19 cellular contexts compared by ENCODE assay signal in genomic region chr3:189278211-189278610, GRCh38.
"Had no signal": no experiment of that assay in that cellular context is flagged by ENCODE, and none has a peak within 500 bp of the region (broad histone marks: within the 10 kb centered on the region; RNA-seq: fewer than 3 reads in every experiment).

No MANE protein-coding gene starts in this region.

- H3K4me2 ChIP-seq: hepatocyte, neural progenitor cell had no signal

- H3K36me3 Mint-ChIP-seq: naive B cell, neural progenitor cell had no signal

- ATAC-seq: left lobe of liver had no signal

- H3K4me3 ChIP-seq: coronary artery, esophagus squamous epithelium, hepatocyte, neural progenitor cell, ovary, right lobe of liver, smooth muscle cell, suprapubic skin had no signal

- H3K27me3 ChIP-seq: esophagus squamous epithelium, hepatocyte, neural progenitor cell, ovary, right lobe of liver, suprapubic skin had no signal

- H3K36me3 ChIP-seq: esophagus squamous epithelium, neural progenitor cell, ovary, right lobe of liver, suprapubic skin, WERI-Rb-1 had no signal

- H3K9ac ChIP-seq: neural progenitor cell had no signal

- H2AFZ ChIP-seq: hepatocyte, neural progenitor cell had no signal

- H3K9me3 Mint-ChIP-seq: neural progenitor cell had no signal

- H3K27ac Mint-ChIP-seq: naive B cell, neural progenitor cell had no signal

- H3K4me1 Mint-ChIP-seq: neural progenitor cell had no signal

- H3K79me2 ChIP-seq: hepatocyte had no signal

- FAIRE-seq: astrocyte had no signal

- H3K9me3 ChIP-seq: esophagus squamous epithelium, ovary, right lobe of liver, suprapubic skin had no signal

- H3K4me1 ChIP-seq: neural progenitor cell, right lobe of liver had no signal

- H3K4me3 Mint-ChIP-seq: naive B cell, neural progenitor cell had no signal

- H3K27ac ChIP-seq: coronary artery, hepatocyte, neural progenitor cell, ovary, right lobe of liver, suprapubic skin, WERI-Rb-1 had no signal

- DNase-seq: activated effector memory CD4-positive, alpha-beta T cell treated with Interleukin-2 at 50 U/mL for 16 hours; activated naive CD4-positive, alpha-beta T cell treated with anti-CD3 and anti-CD28 coated beads, Interleukin-2, amount 50 U/mL, for 16 hours; esophagus squamous epithelium; islet precursor cell; naive B cell; ovary; right lobe of liver; stimulated activated CD4-positive, alpha-beta T cell treated with anti-CD3 and anti-CD28 coated beads, Interleukin-4, amount 100 ng/mL, for 4 hours; stimulated activated CD8-positive, alpha-beta memory T cell treated with anti-CD3 and anti-CD28 coated beads, Interleukin-4, amount 100 ng/mL, for 48 hours; stimulated activated naive CD4-positive, alpha-beta T cell treated with Interleukin-2 at 50 U/mL for 16 hours; trophoblast cell; WERI-Rb-1 had no signal
